ENCODE assay signal across 8 cellular contexts in the genomic region with DNA sequence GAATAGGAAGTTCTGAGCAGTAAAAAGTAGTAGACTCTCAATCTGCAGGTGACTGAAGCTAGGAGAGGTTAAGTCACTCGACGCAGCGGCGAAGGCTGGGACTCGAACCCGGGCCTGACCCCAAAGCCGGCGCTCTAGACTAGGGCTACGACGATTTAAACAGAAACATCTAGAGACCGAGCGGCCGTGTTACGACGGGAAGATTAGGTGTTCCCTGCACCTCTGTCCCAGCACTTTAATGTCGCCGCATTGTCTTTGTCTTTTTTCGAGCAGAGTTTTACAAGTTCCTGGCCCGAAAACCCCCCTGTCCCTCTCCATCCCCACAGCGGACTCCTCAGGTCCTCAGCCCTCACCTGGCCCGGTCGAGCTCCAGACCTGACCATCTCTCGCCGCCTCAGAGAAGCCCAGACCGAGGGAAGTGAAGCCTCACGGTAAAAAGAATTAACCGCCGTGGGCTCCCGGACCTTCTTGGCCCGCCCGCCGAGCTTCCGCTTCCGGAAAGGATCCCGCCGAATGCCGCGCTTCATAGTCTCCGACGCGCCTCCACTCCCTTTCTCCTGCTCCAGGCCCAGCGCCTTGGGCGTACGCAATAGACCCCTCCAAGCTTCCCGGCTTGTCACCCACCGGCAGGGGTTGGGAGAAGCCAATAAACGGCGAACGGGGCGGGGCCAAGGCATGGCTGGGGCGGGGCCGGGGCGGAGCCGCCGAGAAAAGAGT. TPM values are rescaled to one million over a fixed set of nuclear protein-coding genes. Genes with fewer than 3 reads are reported as not detected.
A peak's percentile ranks its signal among the peaks of the same experiment; 100 is the strongest.
DNase-seq lines count a peak whose midpoint lies in the region; FAIRE-seq and TF ChIP-seq lines count a peak whose summit lies in the region.

A gene with protein sequence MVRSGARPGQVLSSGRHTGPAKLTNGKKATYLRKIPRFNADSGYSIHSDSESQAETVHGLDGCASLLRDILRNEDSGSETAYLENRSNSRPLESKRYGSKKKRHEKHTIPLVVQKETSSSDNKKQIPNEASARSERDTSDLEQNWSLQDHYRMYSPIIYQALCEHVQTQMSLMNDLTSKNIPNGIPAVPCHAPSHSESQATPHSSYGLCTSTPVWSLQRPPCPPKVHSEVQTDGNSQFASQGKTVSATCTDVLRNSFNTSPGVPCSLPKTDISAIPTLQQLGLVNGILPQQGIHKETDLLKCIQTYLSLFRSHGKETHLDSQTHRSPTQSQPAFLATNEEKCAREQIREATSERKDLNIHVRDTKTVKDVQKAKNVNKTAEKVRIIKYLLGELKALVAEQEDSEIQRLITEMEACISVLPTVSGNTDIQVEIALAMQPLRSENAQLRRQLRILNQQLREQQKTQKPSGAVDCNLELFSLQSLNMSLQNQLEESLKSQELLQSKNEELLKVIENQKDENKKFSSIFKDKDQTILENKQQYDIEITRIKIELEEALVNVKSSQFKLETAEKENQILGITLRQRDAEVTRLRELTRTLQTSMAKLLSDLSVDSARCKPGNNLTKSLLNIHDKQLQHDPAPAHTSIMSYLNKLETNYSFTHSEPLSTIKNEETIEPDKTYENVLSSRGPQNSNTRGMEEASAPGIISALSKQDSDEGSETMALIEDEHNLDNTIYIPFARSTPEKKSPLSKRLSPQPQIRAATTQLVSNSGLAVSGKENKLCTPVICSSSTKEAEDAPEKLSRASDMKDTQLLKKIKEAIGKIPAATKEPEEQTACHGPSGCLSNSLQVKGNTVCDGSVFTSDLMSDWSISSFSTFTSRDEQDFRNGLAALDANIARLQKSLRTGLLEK (minus strand): TSS at position 439 of the 717 bp plus-strand sequence. CDS start 56 bp downstream, at position 383.

- TF ChIP-seq POLR2A in H54 (IDR thresholded peaks at IDR 0.05; ENCODE audit: low read depth, low read length), result peak; percentile 57; the same call in 1 of the 2 replicates

- H3K27me3 Mint-ChIP-seq in nephron progenitor cell (ENCODE audit: low read depth, poor library complexity), result peaks cover 23% of the 10 kb centered on the region
- H3K27me3 Mint-ChIP-seq in stimulated activated naive CD8-positive, alpha-beta T cell treated with anti-CD3 and anti-CD28 coated beads, Interleukin-15, Interleukin-2, amounts not matched to agents 100 ng/mL and 50 ng/mL, for 24 hours, result peaks cover 9% of the 10 kb centered on the region

- peaks cover 6% of the 10 kb centered on the region for H3K36me3 Mint-ChIP-seq in nephron progenitor cell (ENCODE audit: low read depth)
- peaks cover 15% of the 10 kb centered on the region for H3K36me3 Mint-ChIP-seq in stimulated activated naive CD8-positive, alpha-beta T cell treated with anti-CD3 and anti-CD28 coated beads, Interleukin-15, Interleukin-2, amounts not matched to agents 100 ng/mL and 50 ng/mL, for 24 hours (ENCODE audit: low read depth)

- peak within 1 kb of the TSS; percentile 99 for H3K27ac Mint-ChIP-seq in nephron progenitor cell
- H3K27ac Mint-ChIP-seq in stimulated activated naive CD8-positive, alpha-beta T cell treated with anti-CD3 and anti-CD28 coated beads, Interleukin-15, Interleukin-2, amounts not matched to agents 100 ng/mL and 50 ng/mL, for 24 hours, result peak within 1 kb of the TSS; percentile 90

- TF ChIP-seq CTCF in nephron progenitor cell (IDR thresholded peaks at IDR 0.05), result no peak

- FAIRE-seq in H54 (lab: Jason Lieb, UNC), result peak; percentile 80

- DNase-seq in ELF-1 (ENCODE audit: low read depth, low spot score), result peak; percentile 98
- peak; percentile 84 for DNase-seq in H54 (ENCODE audit: insufficient read length, low spot score)
- DNase-seq in M059J (ENCODE audit: low read depth), result peak; percentile 99
- DNase-seq in SHP77 treated with DMSO at 0.1 percent for 48 hours (lab: John Stamatoyannopoulos, UW), result peak; percentile 91
- DNase-seq in activated effector memory CD4-positive, alpha-beta T cell treated with Interleukin-2 at 50 U/mL for 16 hours, result peak; percentile 61
- DNase-seq in fibroblast of the conjunctiva (ENCODE audit: low read depth), result peak; percentile 89
- DNase-seq in nephron progenitor cell, result peak; percentile 95

- no peaks in the 10 kb centered on the region for H3K9me3 Mint-ChIP-seq in nephron progenitor cell
- no peaks in the 10 kb centered on the region for H3K9me3 Mint-ChIP-seq in stimulated activated naive CD8-positive, alpha-beta T cell treated with anti-CD3 and anti-CD28 coated beads, Interleukin-15, Interleukin-2, amounts not matched to agents 100 ng/mL and 50 ng/mL, for 24 hours

- peak within 1 kb of the TSS; percentile 98 for H3K4me3 Mint-ChIP-seq in nephron progenitor cell
- peak within 1 kb of the TSS; percentile 90 for H3K4me3 Mint-ChIP-seq in stimulated activated naive CD8-positive, alpha-beta T cell treated with anti-CD3 and anti-CD28 coated beads, Interleukin-15, Interleukin-2, amounts not matched to agents 100 ng/mL and 50 ng/mL, for 24 hours

- H3K4me1 Mint-ChIP-seq in nephron progenitor cell, result peaks cover 34% of the 10 kb centered on the region
- H3K4me1 Mint-ChIP-seq in stimulated activated naive CD8-positive, alpha-beta T cell treated with anti-CD3 and anti-CD28 coated beads, Interleukin-15, Interleukin-2, amounts not matched to agents 100 ng/mL and 50 ng/mL, for 24 hours (ENCODE audit: low read depth), result peaks cover 25% of the 10 kb centered on the region

RNA-seq across cellular contexts. Expression of the gene that starts here (rescaled TPM):
- total RNA-seq in M059J (2014; rRNA removed; shearing (Covaris generic)), result 42.8 and 59.8 TPM in 2 replicates

Comparison
In these comparisons a context has a peak if more than half of its experiments do, and no peak if none do; other contexts are left out.
1. Peak in every context shown above with its lines: DNase-seq.